Comparison of ENCODE assay signal across 15 cellular contexts in genomic region chr6:161442381-161442858, GRCh38.
DNase-seq lines count a peak whose midpoint lies in the region; ATAC-seq, FAIRE-seq and TF ChIP-seq lines count a peak whose summit lies in the region.
"Had no signal": no experiment of that assay in that cellular context is flagged by ENCODE, and none has a peak within 500 bp of the region (broad histone marks: within the 10 kb centered on the region; RNA-seq: fewer than 3 reads in every experiment).

No MANE protein-coding gene starts in this region.

- H3K9ac ChIP-seq in neuronal stem cell (ENCODE audit: low read depth, low read length, poor library complexity) (no peak overlapping the region), skeletal muscle satellite cell (ENCODE audit: low read depth, low read length) (peak overlapping the region; percentile 1), endodermal cell (ENCODE audit: extremely low read depth, low read length, poor library complexity, severe bottlenecking) (no peak overlapping the region)
- H3K9ac ChIP-seq: BLaER1 had no signal

- H3K4me2 ChIP-seq in neuronal stem cell (ENCODE audit: insufficient read depth, low read length, poor library complexity, severe bottlenecking) (no peak overlapping the region), skeletal muscle satellite cell (ENCODE audit: low read length) (no peak overlapping the region)
- H3K4me2 ChIP-seq: BLaER1 had no signal

- no peak overlapping the region for H2BK15ac ChIP-seq in neuronal stem cell (ENCODE audit: low read length)

- TF ChIP-seq CTCF in D721Med (IDR thresholded peaks at IDR 0.05; ENCODE audit: insufficient read depth, missing control alignments), result no peak
- no peak for TF ChIP-seq CTCF in endodermal cell (conservative IDR thresholded peaks at IDR 0.05)

- H3K18ac ChIP-seq in neuronal stem cell (ENCODE audit: low read length), result peak overlapping the region; percentile 74

- H3K4me3 ChIP-seq in neuronal stem cell (ENCODE audit: low read length in 2 of 2), result no peak overlapping the region
- H3K4me3 ChIP-seq in skeletal muscle satellite cell (ENCODE audit: low read length), result no peak overlapping the region
- no peak overlapping the region for H3K4me3 ChIP-seq in endodermal cell (ENCODE audit: low read length)
- H3K4me3 ChIP-seq: BLaER1 had no signal

- H3K9me3 ChIP-seq in neuronal stem cell (replicated peaks in 1 of 2; ENCODE audit: control insufficient read depth in 2 of 2, insufficient read depth in 1 of 2, low read depth in 1 of 2, low read length in 2 of 2), result no peaks in the 10 kb centered on the region
- no peaks in the 10 kb centered on the region for H3K9me3 ChIP-seq in skeletal muscle satellite cell (replicated peaks; ENCODE audit: low read length)
- no peaks in the 10 kb centered on the region for H3K9me3 ChIP-seq in endodermal cell (ENCODE audit: control insufficient read depth, low read length)
- H3K9me3 ChIP-seq: BLaER1, Caco-2 had no signal

- no peak overlapping the region for H2BK5ac ChIP-seq in neuronal stem cell (ENCODE audit: low read length)

- peaks cover 28% of the 10 kb centered on the region for H3K27me3 Mint-ChIP-seq in endodermal cell (ENCODE audit: insufficient read depth)

- no peak overlapping the region for H2BK120ac ChIP-seq in neuronal stem cell (ENCODE audit: low read depth, low read length)

- H3K36me3 ChIP-seq in neuronal stem cell (replicated peaks in 1 of 2; ENCODE audit: control insufficient read depth in 2 of 2, insufficient read depth in 2 of 2, low read length in 2 of 2), result no peaks in the 10 kb centered on the region
- H3K36me3 ChIP-seq in skeletal muscle satellite cell (ENCODE audit: insufficient read depth, low read length), result no peaks in the 10 kb centered on the region
- no peaks in the 10 kb centered on the region for H3K36me3 ChIP-seq in endodermal cell (ENCODE audit: control insufficient read depth, insufficient read depth, low read length)
- H3K36me3 ChIP-seq: BLaER1 had no signal

- H3K27me3 ChIP-seq in neuronal stem cell (ENCODE audit: control insufficient read depth in 3 of 3, insufficient read depth in 3 of 3, low read depth in 1 of 3, low read length in 3 of 3), result no peaks in the 10 kb centered on the region
- H3K27me3 ChIP-seq in skeletal muscle satellite cell (ENCODE audit: control insufficient read depth, insufficient read depth, low read length), result no peaks in the 10 kb centered on the region
- no peaks in the 10 kb centered on the region for H3K27me3 ChIP-seq in endodermal cell (ENCODE audit: control insufficient read depth, insufficient read depth, low read length, poor library complexity, severe bottlenecking)
- H3K27me3 ChIP-seq: BLaER1 had no signal

- H3K4me3 Mint-ChIP-seq in endodermal cell, result no peak overlapping the region
- H3K4me3 Mint-ChIP-seq: CD8-positive, alpha-beta memory T cell; HFFc6 had no signal

- no peak overlapping the region for H3K4ac ChIP-seq in neuronal stem cell (ENCODE audit: low read length)

- no peak overlapping the region for H3K27ac ChIP-seq in neuronal stem cell (replicated peaks; ENCODE audit: low read length)
- no peak overlapping the region for H3K27ac ChIP-seq in endodermal cell (ENCODE audit: low read depth, low read length)
- H3K27ac ChIP-seq: BLaER1 had no signal

- WGBS in neuronal stem cell (ENCODE audit: extremely low coverage in 2 of 2, insufficient read length in 2 of 2, insufficient replicate concordance in 1 of 2), 2 donors, result no CpG with 5 or more reads among the region's 16 CpGs
- 91 to 95% methylated on average over 8 to 16 of the region's 16 CpGs for WGBS in endodermal cell (ENCODE audit: insufficient coverage in 1 of 2, insufficient read length in 1 of 2), 2 experiments

- H3K23ac ChIP-seq in neuronal stem cell (ENCODE audit: low read depth, low read length, poor library complexity), result peak overlapping the region; percentile 43

- peaks cover 33% of the 10 kb centered on the region for H3K4me1 Mint-ChIP-seq in endodermal cell

- no peaks in the 10 kb centered on the region for H3K9me3 Mint-ChIP-seq in endodermal cell
- H3K9me3 Mint-ChIP-seq: CD8-positive, alpha-beta memory T cell had no signal

- peak overlapping the region; percentile 70 for H4K91ac ChIP-seq in neuronal stem cell (ENCODE audit: low read depth, low read length, poor library complexity)

- H3K79me1 ChIP-seq in neuronal stem cell (ENCODE audit: low read depth, low read length), result no peaks in the 10 kb centered on the region

- no peak overlapping the region for H4K8ac ChIP-seq in neuronal stem cell (ENCODE audit: low read depth, low read length)

- H3K4me1 ChIP-seq in neuronal stem cell (ENCODE audit: control insufficient read depth in 2 of 2, insufficient read depth in 1 of 2, low read depth in 1 of 2, low read length in 2 of 2) (peaks cover 17 to 20% of the 10 kb centered on the region in 2 donors), skeletal muscle satellite cell (ENCODE audit: control insufficient read depth, insufficient read depth, low read length) (peaks cover 55% of the 10 kb centered on the region), endodermal cell (ENCODE audit: control insufficient read depth, insufficient read depth, low read length) (peaks cover 3% of the 10 kb centered on the region)
- H3K4me1 ChIP-seq: BLaER1, Caco-2 had no signal

- peak; percentile 97 for FAIRE-seq in TTC549 (lab: Jason Lieb, UNC)
- no peak for FAIRE-seq in D721Med (lab: Jason Lieb, UNC)

- H2BK12ac ChIP-seq in neuronal stem cell (ENCODE audit: low read length), result no peak overlapping the region

- no peaks in the 10 kb centered on the region for H3K36me3 Mint-ChIP-seq in endodermal cell (ENCODE audit: low read depth)
- H3K36me3 Mint-ChIP-seq: CD8-positive, alpha-beta memory T cell had no signal

- no peak overlapping the region for H3K14ac ChIP-seq in neuronal stem cell (ENCODE audit: low read length)

- no peak overlapping the region for H3K27ac Mint-ChIP-seq in endodermal cell
- H3K27ac Mint-ChIP-seq: CD8-positive, alpha-beta memory T cell; HFFc6 had no signal

- DNase-seq in kidney glomerular epithelial cell (lab: John Stamatoyannopoulos, UW), result peak; percentile 64
- no peak for DNase-seq in neuronal stem cell (ENCODE audit: low spot score)
- no peak for DNase-seq in D721Med (ENCODE audit: insufficient read length, low spot score)
- DNase-seq in endodermal cell, result no peak
- DNase-seq: 8988T; AML-193; Caco-2; CD8-positive, alpha-beta memory T cell; DMS 273 treated with DMSO at 0.1 percent for 48 hours; HCEC 1CT; HFFc6 had no signal

- H2AFZ ChIP-seq in neuronal stem cell (ENCODE audit: low read length), result peak overlapping the region; percentile 6

- no peak overlapping the region for H2AK5ac ChIP-seq in neuronal stem cell (ENCODE audit: low read depth, low read length)

- ATAC-seq in HG03469 (IDR thresholded peaks at IDR 0.05; ENCODE audit: unreplicated experiment), result no peak
